15 cellular contexts compared by ENCODE assay signal in the genomic region with DNA sequence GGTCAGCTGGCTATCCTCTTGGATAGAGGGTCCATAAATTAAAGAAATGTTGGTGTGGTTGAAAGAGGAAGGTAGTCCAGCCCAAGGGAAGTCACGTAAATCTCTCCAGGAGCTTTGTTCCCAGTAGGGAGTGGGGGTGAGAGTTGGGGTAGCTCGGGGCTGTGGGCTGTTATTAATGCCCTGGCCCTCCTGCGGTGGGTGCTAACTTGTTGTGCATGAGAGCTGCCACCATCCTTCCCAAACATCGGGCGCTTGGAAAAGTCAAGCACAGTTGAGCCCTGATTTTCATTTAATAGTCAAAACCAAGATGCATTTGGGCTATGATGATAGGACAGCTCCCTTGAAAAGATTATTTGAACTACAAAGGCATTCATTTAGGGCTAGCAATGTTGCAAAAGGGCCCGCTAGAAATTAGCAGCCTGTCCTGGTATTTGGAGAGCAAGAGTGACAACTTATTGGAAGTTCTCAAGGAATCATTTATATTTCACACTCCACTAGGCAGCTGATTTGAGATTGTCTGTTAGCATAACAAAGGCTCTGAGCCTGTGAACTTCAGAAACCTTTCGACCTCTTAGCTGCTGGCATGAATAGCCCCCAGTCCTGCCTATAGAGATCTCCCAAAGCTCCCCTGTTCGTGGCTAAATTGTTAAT.
DNase-seq lines count a peak whose midpoint lies in the region; TF ChIP-seq lines count a peak whose summit lies in the region.
"Had no signal": no experiment of that assay in that cellular context is flagged by ENCODE, and none has a peak within 500 bp of the region (broad histone marks: within the 10 kb centered on the region; RNA-seq: fewer than 3 reads in every experiment).

No MANE protein-coding gene starts in this region.

- H4K8ac ChIP-seq in trophoblast cell (ENCODE audit: low read depth, low read length) = no peak overlapping the region

- H4K12ac ChIP-seq in trophoblast cell (ENCODE audit: low read depth, low read length) = no peak overlapping the region

- H3K4me1 ChIP-seq in HAP-1 = peaks cover 82% of the 10 kb centered on the region
- H3K4me1 ChIP-seq in iPS-15b (ENCODE audit: control insufficient read depth, insufficient read depth, low read length) = peaks cover 30% of the 10 kb centered on the region
- H3K4me1 ChIP-seq in skeletal muscle satellite cell (ENCODE audit: control insufficient read depth, insufficient read depth, low read length) = no peaks in the 10 kb centered on the region
- no peaks in the 10 kb centered on the region for H3K4me1 ChIP-seq in Peyer's patch
- no peaks in the 10 kb centered on the region for H3K4me1 ChIP-seq in SJCRH30
- no peaks in the 10 kb centered on the region for H3K4me1 ChIP-seq in trophoblast cell (ENCODE audit: control insufficient read depth in 1 of 2, insufficient read depth in 2 of 2, low read length in 2 of 2)

- H2BK120ac ChIP-seq in trophoblast cell (ENCODE audit: insufficient read depth, low read length, poor library complexity) = no peak overlapping the region

- H3K36me3 ChIP-seq in HAP-1 (replicated peaks) (no peaks in the 10 kb centered on the region), iPS-15b (ENCODE audit: control insufficient read depth, insufficient read depth, low read length) (no peaks in the 10 kb centered on the region), skeletal muscle satellite cell (ENCODE audit: insufficient read depth, low read length) (no peaks in the 10 kb centered on the region), Peyer's patch (no peaks in the 10 kb centered on the region), SJCRH30 (no peaks in the 10 kb centered on the region), trophoblast cell (ENCODE audit: control insufficient read depth in 1 of 2, insufficient read depth in 2 of 2, low read length in 2 of 2) (no peaks in the 10 kb centered on the region)

- TF ChIP-seq CTCF in astrocyte of the spinal cord (IDR thresholded peaks at IDR 0.05; ENCODE audit: low read depth, low read length) (no peak), Peyer's patch (IDR thresholded peaks at IDR 0.05) (no peak)

- H3K27me3 ChIP-seq in HAP-1 (ENCODE audit: low read depth) (no peaks in the 10 kb centered on the region), iPS-15b (ENCODE audit: control insufficient read depth, insufficient read depth, low read length) (peaks cover 6% of the 10 kb centered on the region), skeletal muscle satellite cell (ENCODE audit: control insufficient read depth, insufficient read depth, low read length) (no peaks in the 10 kb centered on the region), Peyer's patch (no peaks in the 10 kb centered on the region), SJCRH30 (no peaks in the 10 kb centered on the region), trophoblast cell (ENCODE audit: insufficient read depth, low read length) (peaks cover 16% of the 10 kb centered on the region)

- H3K4ac ChIP-seq in trophoblast cell (ENCODE audit: low read depth, low read length) = no peak overlapping the region

- no peak overlapping the region for H2AFZ ChIP-seq in trophoblast cell (ENCODE audit: insufficient read depth, low read length, poor library complexity)

- no peak for TF ChIP-seq POLR2A in Peyer's patch (IDR thresholded peaks at IDR 0.05)

- H3K4me3 ChIP-seq in HAP-1 (no peak overlapping the region; the same call in 1 of the 2 replicates), astrocyte of the spinal cord (ENCODE audit: low read depth, low read length) (no peak overlapping the region), iPS-15b (ENCODE audit: low read depth, low read length) (peak overlapping the region; percentile 47), skeletal muscle satellite cell (ENCODE audit: low read length) (peak overlapping the region; percentile 64), Peyer's patch (no peak overlapping the region), SJCRH30 (no peak overlapping the region), trophoblast cell (ENCODE audit: low read depth, low read length) (no peak overlapping the region)

- no peak overlapping the region for H3K23ac ChIP-seq in trophoblast cell (ENCODE audit: low read length)

- H3K4me2 ChIP-seq in skeletal muscle satellite cell (ENCODE audit: low read length) = peak overlapping the region; percentile 75
- H3K4me2 ChIP-seq in trophoblast cell (ENCODE audit: low read length) = no peak overlapping the region

- no peaks in the 10 kb centered on the region for H3K79me1 ChIP-seq in trophoblast cell (ENCODE audit: low read length)

- no peak overlapping the region for H3K14ac ChIP-seq in trophoblast cell (ENCODE audit: low read length)

- in situ Hi-C loops in HAP-1 (cut with MboI; ENCODE audit: low sequenced_read_pairs) (loop anchor here (5.0 kb wide), 1 partner anchor 271 kb away; no protein-coding TSS in a partner anchor), astrocyte of the spinal cord (cut with HindIII; ENCODE audit: low sequenced_read_pairs) (no loop called here)

- H3K18ac ChIP-seq in trophoblast cell (ENCODE audit: low read length) = no peak overlapping the region

- H3K27ac ChIP-seq in Peyer's patch = no peak overlapping the region
- no peak overlapping the region for H3K27ac ChIP-seq in SJCRH30
- H3K27ac ChIP-seq in trophoblast cell (ENCODE audit: low read depth, low read length) = no peak overlapping the region

- no peak overlapping the region for H2AK5ac ChIP-seq in trophoblast cell (ENCODE audit: low read length)

- DNase-seq in HAP-1 (ENCODE audit: low spot score in 2 of 2) (peak; percentile 59 to 83), astrocyte of the spinal cord (ENCODE audit: low read depth, low spot score) (peak; percentile 17), Peyer's patch (no peak), SJCRH30 (no peak), trophoblast cell (no peak), NCI-H2081 treated with DMSO at 0.1 percent for 48 hours (lab: John Stamatoyannopoulos, UW) (no peak)
- DNase-seq: activated B cell treated with CpG ODN at 0.5 μM for 24 hours; activated naive CD8-positive, alpha-beta T cell treated with anti-CD3 and anti-CD28 coated beads, Interleukin-2, amount 10 ng/mL, durations not matched to agents 7 days and 5 days; CD8-positive, alpha-beta memory T cell; NCI-H1694; NCI-H446; Right ventricle myocardium superior; stimulated activated naive CD4-positive, alpha-beta T cell had no signal

- H3K79me2 ChIP-seq in trophoblast cell (ENCODE audit: control insufficient read depth, insufficient read depth, low read length, poor library complexity) = no peaks in the 10 kb centered on the region

- no peaks in the 10 kb centered on the region for H3K9me3 ChIP-seq in HAP-1
- no peaks in the 10 kb centered on the region for H3K9me3 ChIP-seq in iPS-15b (ENCODE audit: control insufficient read depth, insufficient read depth, low read length)
- H3K9me3 ChIP-seq in skeletal muscle satellite cell (replicated peaks; ENCODE audit: low read length) = no peaks in the 10 kb centered on the region
- no peaks in the 10 kb centered on the region for H3K9me3 ChIP-seq in Peyer's patch
- H3K9me3 ChIP-seq in SJCRH30 (replicated peaks) = no peaks in the 10 kb centered on the region
- no peaks in the 10 kb centered on the region for H3K9me3 ChIP-seq in trophoblast cell (ENCODE audit: insufficient read depth, low read depth, low read length)

- H2BK12ac ChIP-seq in trophoblast cell (ENCODE audit: low read length) = no peak overlapping the region

- H2BK5ac ChIP-seq in trophoblast cell (ENCODE audit: low read depth, low read length, poor library complexity) = no peak overlapping the region

- no peak overlapping the region for H4K91ac ChIP-seq in trophoblast cell (ENCODE audit: low read depth, low read length)

- no CpG with 5 or more reads among the region's 8 CpGs for WGBS in trophoblast cell (ENCODE audit: extremely low coverage, insufficient coverage, insufficient read length)

- H3K9ac ChIP-seq in iPS-15b (ENCODE audit: low read depth, low read length) (no peak overlapping the region), skeletal muscle satellite cell (ENCODE audit: low read depth, low read length) (no peak overlapping the region), trophoblast cell (ENCODE audit: low read length) (no peak overlapping the region)

Comparison
In these comparisons a context has a peak if more than half of its experiments do, and no peak if none do; other contexts are left out.
1. DNase-seq: peak in HAP-1 (2 of 2) and astrocyte of the spinal cord (single experiment); none in Peyer's patch (0 of 3), SJCRH30 (0 of 2), trophoblast cell (0 of 2) and NCI-H2081 treated with DMSO at 0.1 percent for 48 hours (single experiment).
2. H3K4me3 ChIP-seq: peak in iPS-15b (single experiment) and skeletal muscle satellite cell (single experiment); none in HAP-1 (single experiment), astrocyte of the spinal cord (single experiment), Peyer's patch (0 of 4), SJCRH30 (single experiment) and trophoblast cell (single experiment).